In the genomic region with DNA sequence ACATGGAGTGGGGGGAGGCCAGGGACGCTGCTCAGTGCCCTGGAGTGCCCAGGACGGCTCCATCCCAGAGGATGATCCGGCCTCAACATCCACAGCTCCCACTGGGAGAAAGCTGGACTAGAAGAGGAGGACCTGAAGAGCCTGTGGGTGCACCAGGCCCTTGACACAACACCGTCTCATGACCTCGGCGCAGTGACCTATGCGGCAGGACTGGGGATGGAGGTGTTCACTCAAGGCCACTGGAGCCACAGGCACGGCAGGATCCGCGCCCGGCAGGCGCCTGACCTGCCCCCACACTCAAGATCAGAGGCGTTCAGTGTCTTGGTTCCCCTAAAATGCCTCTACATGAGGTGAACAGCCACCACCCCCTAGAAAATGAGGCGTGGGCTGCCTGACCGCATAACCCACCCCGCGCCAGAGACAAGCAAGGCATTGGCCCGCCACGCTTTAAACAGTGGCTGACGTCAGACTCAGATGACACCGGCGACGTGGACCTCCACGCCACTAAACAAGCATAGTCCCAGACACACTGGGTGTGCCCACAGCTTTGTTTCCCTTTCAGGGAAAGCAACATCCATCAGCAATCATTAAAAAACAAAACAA, we compare ENCODE assay signal across 9 cellular contexts. TPM values are rescaled to one million over a fixed set of nuclear protein-coding genes. Genes with fewer than 3 reads are reported as not detected.
A peak's percentile ranks its signal among the peaks of the same experiment; 100 is the strongest.
DNase-seq lines count a peak whose midpoint lies in the region; ATAC-seq and TF ChIP-seq lines count a peak whose summit lies in the region.
"Had no signal": no experiment of that assay in that cellular context is flagged by ENCODE, and none has a peak within 500 bp of the region (broad histone marks: within the 10 kb centered on the region; RNA-seq: fewer than 3 reads in every experiment).

No MANE protein-coding gene starts in this region.

- peak overlapping the region; percentile 67 to 94 (median 90) for H3K27ac ChIP-seq in heart left ventricle
- H3K27ac ChIP-seq in effector memory CD4-positive, alpha-beta T cell (ENCODE audit: insufficient read depth, low read length, poor library complexity, severe bottlenecking): peak overlapping the region; percentile 74
- peak overlapping the region; percentile 26 to 69 for H3K27ac ChIP-seq in uterus
- no peak overlapping the region for H3K27ac ChIP-seq in hepatocyte
- H3K27ac ChIP-seq: C4-2B had no signal

- H3K27ac Mint-ChIP-seq in natural killer cell: peak overlapping the region; percentile 95 to 96

- peaks cover 12 to 83% (median 64%) of the 10 kb centered on the region in 12 donors for H3K4me1 ChIP-seq in heart left ventricle
- peaks cover 10% of the 10 kb centered on the region for H3K4me1 ChIP-seq in effector memory CD4-positive, alpha-beta T cell (ENCODE audit: control insufficient read depth, insufficient read depth, low read length, poor library complexity, severe bottlenecking)
- peaks cover 0 to 4% of the 10 kb centered on the region in 2 donors for H3K4me1 ChIP-seq in uterus
- no peaks in the 10 kb centered on the region for H3K4me1 ChIP-seq in hepatocyte (ENCODE audit: insufficient read depth)

- WGBS in heart left ventricle, 4 donors: 41 to 69% (median 61%) methylated on average over 16 to 24 of the region's 24 CpGs
- 97% methylated on average over 24 of the region's 24 CpGs for WGBS in hepatocyte (ENCODE audit: low lambda C conversion rate, missing lambda C conversion rate)

- no peak overlapping the region for H2AFZ ChIP-seq in hepatocyte

- H3K27me3 ChIP-seq in heart left ventricle: no peaks in the 10 kb centered on the region
- H3K27me3 ChIP-seq in effector memory CD4-positive, alpha-beta T cell (replicated peaks; ENCODE audit: control insufficient read depth, insufficient read depth, low read length, poor library complexity, severe bottlenecking): no peaks in the 10 kb centered on the region
- no peaks in the 10 kb centered on the region for H3K27me3 ChIP-seq in uterus
- H3K27me3 ChIP-seq in hepatocyte: no peaks in the 10 kb centered on the region

- no peaks in the 10 kb centered on the region for H3K9me3 ChIP-seq in heart left ventricle
- no peaks in the 10 kb centered on the region for H3K9me3 ChIP-seq in effector memory CD4-positive, alpha-beta T cell (ENCODE audit: control insufficient read depth, low read length)
- no peaks in the 10 kb centered on the region for H3K9me3 ChIP-seq in uterus
- H3K9me3 ChIP-seq in hepatocyte (ENCODE audit: low read depth): no peaks in the 10 kb centered on the region

- no peak for TF ChIP-seq CTCF in heart left ventricle (IDR thresholded peaks at IDR 0.05)
- no peak for TF ChIP-seq CTCF in natural killer cell (IDR thresholded peaks at IDR 0.05)
- TF ChIP-seq CTCF in uterus (IDR thresholded peaks at IDR 0.05): no peak
- no peak for TF ChIP-seq CTCF in hepatocyte (IDR thresholded peaks at IDR 0.05; ENCODE audit: poor library complexity)

- no peaks in the 10 kb centered on the region for H3K27me3 Mint-ChIP-seq in natural killer cell (ENCODE audit: low read depth in 2 of 2)

- H3K4me3 ChIP-seq in heart left ventricle: peak overlapping the region in 11 of 12 donors; percentile 5 to 53 (median 41)
- H3K4me3 ChIP-seq in effector memory CD4-positive, alpha-beta T cell (ENCODE audit: insufficient read depth, low read depth, low read length, poor library complexity, severe bottlenecking): no peak overlapping the region
- H3K4me3 ChIP-seq in uterus: no peak overlapping the region
- no peak overlapping the region for H3K4me3 ChIP-seq in hepatocyte

- peaks cover 87% of the 10 kb centered on the region for H3K79me2 ChIP-seq in hepatocyte

- no peak overlapping the region for H3K4me2 ChIP-seq in hepatocyte

- peak in 3 of 4 donors; percentile 2 to 5 (median 4) for ATAC-seq in heart left ventricle
- no peak for ATAC-seq in Right ventricle myocardium superior (ENCODE audit: poor library complexity)
- peak in 2 of 3 donors; percentile 29 to 39 for ATAC-seq in natural killer cell

- TF ChIP-seq POLR2A in heart left ventricle (IDR thresholded peaks at IDR 0.05) (no peak), uterus (IDR thresholded peaks at IDR 0.05) (no peak)

- H3K36me3 ChIP-seq in heart left ventricle: peaks cover 0 to 18% (median 0%) of the 10 kb centered on the region in 9 donors
- H3K36me3 ChIP-seq in effector memory CD4-positive, alpha-beta T cell (ENCODE audit: control insufficient read depth, insufficient read depth, low read length): peaks cover 9% of the 10 kb centered on the region
- H3K36me3 ChIP-seq in uterus: no peaks in the 10 kb centered on the region
- no peaks in the 10 kb centered on the region for H3K36me3 ChIP-seq in hepatocyte (replicated peaks; ENCODE audit: insufficient read depth, low read depth)

- H3K9me3 Mint-ChIP-seq in natural killer cell: no peaks in the 10 kb centered on the region

- H3K9me2 ChIP-seq in hepatocyte (replicated peaks; ENCODE audit: insufficient read depth): no peaks in the 10 kb centered on the region

- DNase-seq in heart left ventricle (no peak), Right ventricle myocardium superior (no peak), natural killer cell (no peak), uterus (no peak), SW480 (ENCODE audit: low spot score) (no peak), NCI-H128 (lab: John Stamatoyannopoulos, UW; ENCODE audit: unreplicated experiment) (no peak), hepatocyte (ENCODE audit: low spot score) (no peak)
- DNase-seq in effector memory CD4-positive, alpha-beta T cell: no peak

- peak overlapping the region; percentile 87 for H3K4me3 Mint-ChIP-seq in natural killer cell

- peaks cover 63% of the 10 kb centered on the region for H4K20me1 ChIP-seq in hepatocyte (ENCODE audit: insufficient read depth, poor library complexity, severe bottlenecking)

- peaks cover 21 to 26% of the 10 kb centered on the region in 2 donors for H3K4me1 Mint-ChIP-seq in natural killer cell

- intact Hi-C loops in heart left ventricle (cut with DNase I): no loop called here
- intact Hi-C loops in Right ventricle myocardium superior (cut with DNase I): no loop called here
- intact Hi-C loops in natural killer cell (cut with micrococcal nuclease): no loop called here
- intact Hi-C loops in uterus (cut with DNase I; ENCODE audit: low total_unique reads): no loop called here

- H3K36me3 Mint-ChIP-seq in natural killer cell: no peaks in the 10 kb centered on the region

RNA-seq across cellular contexts. Expression of gene SGTA, which starts 8.0 kb away (rescaled TPM):
- total RNA-seq in heart left ventricle (10 to 100 TPM; 47.4 to 76.8 (median 62.4) TPM), Right ventricle myocardium superior (56.6 TPM), natural killer cell (10 to 100 TPM; 35.2 to 38.1 (median 36.2) TPM), uterus (10 to 100 TPM in 3 of 4 donors, 1 to 10 TPM in 1; 9.5 to 50.7 (median 23.6) TPM), hepatocyte (33.4 and 37.4 TPM in 2 replicates)
- polyA plus RNA-seq in heart left ventricle (100 to 1,000 TPM in 1 of 2 donors, 10 to 100 TPM in 1; 79.9 to 125 TPM), hepatocyte (62.8 and 65.8 TPM in 2 replicates)

RNA-seq across cellular contexts. Expression of gene THOP1, which starts 10.2 kb away (rescaled TPM):
- total RNA-seq in heart left ventricle (10 to 100 TPM; 36.8 to 78.7 (median 43.9) TPM), Right ventricle myocardium superior (52.6 TPM), natural killer cell (10 to 100 TPM; 31.6 to 44.0 (median 33.4) TPM), uterus (10 to 100 TPM in 2 of 4 donors, 1 to 10 TPM in 2; 5.9 to 51.8 (median 25.2) TPM), hepatocyte (49.4 and 64.3 TPM in 2 replicates)
- polyA plus RNA-seq in heart left ventricle (100 to 1,000 TPM in 1 of 2 donors, 10 to 100 TPM in 1; 75.5 to 114 TPM), hepatocyte (56.8 and 61.4 TPM in 2 replicates)

RNA-seq across cellular contexts. Expression of gene SLC39A3, which starts 35.2 kb away (rescaled TPM):
- total RNA-seq in heart left ventricle: 10 to 100 TPM; 16.4 to 33.3 (median 21.7) TPM
- 10 to 100 TPM; 31.2 to 63.7 TPM for polyA plus RNA-seq in heart left ventricle
- 20.2 TPM for total RNA-seq in Right ventricle myocardium superior
- total RNA-seq in natural killer cell: 10 to 100 TPM; 14.8 to 29.4 (median 19.6) TPM
- 100 to 1,000 TPM in 1 of 4 donors, 10 to 100 TPM in 2, 1 to 10 TPM in 1; 4.7 to 138 (median 28.2) TPM for total RNA-seq in uterus
- total RNA-seq in hepatocyte: 31.4 and 36.1 TPM in 2 replicates
- polyA plus RNA-seq in hepatocyte: 37.4 and 44.3 TPM in 2 replicates

RNA-seq across cellular contexts. Expression of gene ZNF554, which starts 44.6 kb away (rescaled TPM):
- total RNA-seq in heart left ventricle (1 to 10 TPM; 2.7 to 6.1 (median 4.6) TPM), Right ventricle myocardium superior (4.3 TPM), natural killer cell (1 to 10 TPM; 3.4 to 5.6 (median 3.7) TPM), uterus (10 to 100 TPM in 1 of 4 donors, 1 to 10 TPM in 3; 2.1 to 15.8 (median 5.0) TPM), hepatocyte (4.0 and 5.3 TPM in 2 replicates)
- polyA plus RNA-seq in heart left ventricle (1 to 10 TPM; 1.4 to 4.3 TPM), hepatocyte (5.0 and 5.5 TPM in 2 replicates)

RNA-seq across cellular contexts. Expression of gene DIRAS1, which starts 53.9 kb away (rescaled TPM):
- total RNA-seq in heart left ventricle: 100 to 1,000 TPM in 6 of 9 donors, 10 to 100 TPM in 3; 77.4 to 191 (median 142) TPM
- polyA plus RNA-seq in heart left ventricle: 100 to 1,000 TPM; 112 to 168 TPM
- 216 TPM for total RNA-seq in Right ventricle myocardium superior
- total RNA-seq in natural killer cell: under 1 TPM; 0.12 to 0.48 (median 0.18) TPM
- 10 to 100 TPM in 1 of 4 donors, 1 to 10 TPM in 3; 1.0 to 34.1 (median 4.9) TPM for total RNA-seq in uterus
- total RNA-seq in hepatocyte: 1.4 and 1.5 TPM in 2 replicates
- polyA plus RNA-seq in hepatocyte: 2.0 and 2.4 TPM in 2 replicates

Comparison
In these comparisons a context has a peak if more than half of its experiments do, and no peak if none do; other contexts are left out.
1. H3K4me3 ChIP-seq: peak in heart left ventricle (11 of 12); none in effector memory CD4-positive, alpha-beta T cell (single experiment), uterus (0 of 2) and hepatocyte (single experiment).